In genomic region chr11:10770626-10771254, GRCh38 we compare ENCODE assay signal across 9 cellular contexts. TPM values are rescaled to one million over a fixed set of nuclear protein-coding genes. Genes with fewer than 3 reads are reported as not detected.
DNase-seq lines count a peak whose midpoint lies in the region; ATAC-seq and TF ChIP-seq lines count a peak whose summit lies in the region.
"Had no signal": no experiment of that assay in that cellular context is flagged by ENCODE, and none has a peak within 500 bp of the region (broad histone marks: within the 10 kb centered on the region; RNA-seq: fewer than 3 reads in every experiment).

No MANE protein-coding gene starts in this region.

- no peaks in the 10 kb centered on the region for H3K27me3 ChIP-seq in SJCRH30

- peaks cover 30 to 40% of the 10 kb centered on the region in 2 donors for H3K36me3 Mint-ChIP-seq in naive B cell

- H3K4me1 ChIP-seq in HEK293 (ENCODE audit: control insufficient read depth, insufficient read depth, low read length) = no peaks in the 10 kb centered on the region
- no peaks in the 10 kb centered on the region for H3K4me1 ChIP-seq in SJCRH30

- no peaks in the 10 kb centered on the region for H3K9me3 ChIP-seq in HEK293 (ENCODE audit: control insufficient read depth, insufficient read depth, low read depth, low read length)
- no peaks in the 10 kb centered on the region for H3K9me3 ChIP-seq in SJCRH30 (replicated peaks)

- H3K27ac Mint-ChIP-seq in naive B cell = no peak overlapping the region
- H3K27ac Mint-ChIP-seq: T-helper 1 cell treated with Interleukin-12 subunit alpha and Interleukin-12 subunit beta and Interleukin-4 antibody, amounts not matched to agents 30 μg/mL and 1 μg/mL, for 36 hours had no signal

- POLR2A ChIA-PET in HEK293 (lab: Yijun Ruan, JAX) = interaction anchor here (0.6 to 1.5 kb wide), 4 partner anchors 20 to 163 kb away, joined by 3 to 14 read pairs (median 3); partner anchors contain the start of genes CTR9 and EIF4G2

- no peak overlapping the region for H3K4me3 ChIP-seq in HEK293 (ENCODE audit: low read depth, low read length)
- H3K4me3 ChIP-seq in SJCRH30 = no peak overlapping the region

- H3K36me3 ChIP-seq in HEK293 (ENCODE audit: control insufficient read depth in 2 of 2, insufficient read depth in 1 of 2, low read length in 2 of 2) = peaks cover 0 to 13% of the 10 kb centered on the region in 2 experiments; a peak in 2 of 3 replicates
- peaks cover 77% of the 10 kb centered on the region for H3K36me3 ChIP-seq in SJCRH30

- H3K4me1 Mint-ChIP-seq in naive B cell = no peaks in the 10 kb centered on the region

- CTCF ChIA-PET in HEK293 (lab: Yijun Ruan, JAX) = interaction anchor here (0.6 to 4.0 kb wide), 39 partner anchors 8 to 1041 kb away, joined by 3 to 54 read pairs (median 4); partner anchors contain the start of gene CTR9

- H3K9me3 Mint-ChIP-seq in naive B cell = no peaks in the 10 kb centered on the region
- H3K9me3 Mint-ChIP-seq: T-helper 1 cell treated with Interleukin-12 subunit alpha and Interleukin-12 subunit beta and Interleukin-4 antibody, amounts not matched to agents 30 μg/mL and 1 μg/mL, for 36 hours had no signal

- DNase-seq in DMS53 treated with DMSO at 0.1 percent for 48 hours (lab: John Stamatoyannopoulos, UW; ENCODE audit: unreplicated experiment) = peak; percentile 31
- peak; percentile 36 to 70 for DNase-seq in SJCRH30
- peak; percentile 36 for DNase-seq in epidermal melanocyte (ENCODE audit: insufficient read length, low spot score)
- peak; percentile 14 for DNase-seq in naive B cell

- no peak overlapping the region for H3K4me3 Mint-ChIP-seq in naive B cell
- H3K4me3 Mint-ChIP-seq: T-helper 1 cell treated with Interleukin-12 subunit alpha and Interleukin-12 subunit beta and Interleukin-4 antibody, amounts not matched to agents 30 μg/mL and 1 μg/mL, for 36 hours had no signal

- no peaks in the 10 kb centered on the region for H3K27me3 Mint-ChIP-seq in naive B cell

- TF ChIP-seq CTCF in HEK293 (tag by site-specific recombination; IDR thresholded peaks at IDR 0.05) = no peak

- H3K27ac ChIP-seq in HEK293 (ENCODE audit: extremely low read depth, low read depth, low read length) (no peak overlapping the region), SJCRH30 (no peak overlapping the region)

- ATAC-seq in naive B cell (ENCODE audit: low read depth in 2 of 2) = peak in 1 of 2 donors; percentile 28
- ATAC-seq in GM19452 (IDR thresholded peaks at IDR 0.05; ENCODE audit: unreplicated experiment) = no peak
- no peak for ATAC-seq in HG02571 (IDR thresholded peaks at IDR 0.05; ENCODE audit: unreplicated experiment)
- ATAC-seq in HG02840 (IDR thresholded peaks at IDR 0.05; ENCODE audit: low FRiP score, unreplicated experiment) = no peak

TF ChIP-seq in HEK293, 187 proteins besides CTCF, POLR2A, EP300 and RAD21:
- TF ChIP-seq ZNF132 (tag by site-specific recombination; IDR thresholded peaks at IDR 0.05; ENCODE audit: borderline replicate concordance) (no peak), ZNF654 (tag by site-specific recombination; IDR thresholded peaks at IDR 0.05; ENCODE audit: low read depth) (peak; percentile 36)

RNA-seq across cellular contexts. Expression of gene CTR9, which starts 19.7 kb away (rescaled TPM):
- 53.0 and 55.2 TPM in 2 replicates for total RNA-seq in SJCRH30 (2014; rRNA removed; shearing (Covaris generic))
- polyA plus RNA-seq in naive B cell (ENCODE audit: low read depth in 6 of 6) = 10 to 100 TPM; 29.0 to 67.9 (median 59.0) TPM

RNA-seq across cellular contexts. Expression of gene EIF4G2, which starts 38.0 kb away (rescaled TPM):
- total RNA-seq in SJCRH30 (2014; rRNA removed; shearing (Covaris generic)) = 1,193 and 1,203 TPM in 2 replicates
- polyA plus RNA-seq in naive B cell (ENCODE audit: low read depth in 6 of 6) = 100 to 1,000 TPM; 536 to 677 (median 589) TPM
